ENCODE assay signal across 23 cellular contexts in genomic region chr7:157837047-157837446, GRCh38.
"Had no signal": no experiment of that assay in that cellular context is flagged by ENCODE, and none has a peak within 500 bp of the region (broad histone marks: within the 10 kb centered on the region; RNA-seq: fewer than 3 reads in every experiment).

No MANE protein-coding gene starts in this region.

- H3K9me3 ChIP-seq: lower lobe of right lung, mucosa of descending colon, psoas muscle, sigmoid colon, stomach, thyroid gland, upper lobe of left lung, vagina had no signal

- H3K4me3 Mint-ChIP-seq: effector memory CD8-positive, alpha-beta T cell; immature natural killer cell; mesothelial cell of epicardium; naive B cell; nephron; neural progenitor cell; stimulated activated naive B cell treated with anti-CD40 and anti-IgM and Interleukin-4, amounts not matched to agents 10 μg/mL and 1 μg/mL and 100 μg/mL, for 72 hours had no signal

- H3K27me3 ChIP-seq: neural progenitor cell, stomach, thyroid gland, upper lobe of left lung, vagina had no signal

- H3K27me3 Mint-ChIP-seq: effector memory CD8-positive, alpha-beta T cell; stimulated activated naive B cell treated with anti-CD40 and anti-IgM and Interleukin-4, amounts not matched to agents 10 μg/mL and 1 μg/mL and 100 μg/mL, for 72 hours had no signal

- H3K4me1 ChIP-seq: lower lobe of right lung, psoas muscle, sigmoid colon, stomach, thyroid gland, upper lobe of left lung, vagina had no signal

- H3K27ac Mint-ChIP-seq: effector memory CD8-positive, alpha-beta T cell; immature natural killer cell; mesothelial cell of epicardium; naive B cell; nephron; neural progenitor cell; stimulated activated naive B cell treated with anti-CD40 and anti-IgM and Interleukin-4, amounts not matched to agents 10 μg/mL and 1 μg/mL and 100 μg/mL, for 72 hours had no signal

- H3K4me1 Mint-ChIP-seq: immature natural killer cell; naive B cell; stimulated activated naive B cell treated with anti-CD40 and anti-IgM and Interleukin-4, amounts not matched to agents 10 μg/mL and 1 μg/mL and 100 μg/mL, for 72 hours had no signal

- H3K27ac ChIP-seq: lower lobe of right lung, neural progenitor cell, psoas muscle, sigmoid colon, stomach, thyroid gland, upper lobe of left lung, vagina had no signal

- H3K9me3 Mint-ChIP-seq: effector memory CD8-positive, alpha-beta T cell; immature natural killer cell; mesothelial cell of epicardium; naive B cell; nephron had no signal

- H3K4me3 ChIP-seq: lower lobe of right lung, mucosa of descending colon, neural progenitor cell, psoas muscle, sigmoid colon, stomach, thyroid gland, upper lobe of left lung, vagina had no signal

- H3K36me3 Mint-ChIP-seq: immature natural killer cell; mesothelial cell of epicardium; naive B cell; neural progenitor cell; stimulated activated naive B cell treated with anti-CD40 and anti-IgM and Interleukin-4, amounts not matched to agents 10 μg/mL and 1 μg/mL and 100 μg/mL, for 72 hours had no signal

- DNase-seq: cortex of kidney; effector memory CD8-positive, alpha-beta T cell; erythroblast; hypothalamus; immature natural killer cell; islet precursor cell; left ventricle myocardium superior; lower lobe of right lung; mucosa of descending colon; naive B cell; nucleus accumbens; right cardiac atrium; sigmoid colon; stimulated activated CD4-positive, alpha-beta T cell treated with anti-CD3 and anti-CD28 coated beads, Interleukin-4, amount 100 ng/mL, for 4 hours; stimulated activated naive B cell treated with anti-CD40 and anti-IgM and Interleukin-4, amounts not matched to agents 10 μg/mL and 1 μg/mL and 100 μg/mL, for 72 hours; stomach; thyroid gland; upper lobe of left lung had no signal

- ATAC-seq: effector memory CD8-positive, alpha-beta T cell; left ventricle myocardium superior; mucosa of descending colon; psoas muscle; right cardiac atrium; stimulated activated naive B cell treated with anti-CD40 and anti-IgM and Interleukin-4, amounts not matched to agents 10 μg/mL and 1 μg/mL and 100 μg/mL, for 72 hours had no signal

- H3K36me3 ChIP-seq: lower lobe of right lung, neural progenitor cell, sigmoid colon, stomach, thyroid gland, upper lobe of left lung, vagina had no signal
